In genomic region chr10:93751832-93752231, GRCh38 we compare ENCODE assay signal across 9 cellular contexts. TPM values are rescaled to one million over a fixed set of nuclear protein-coding genes. Genes with fewer than 3 reads are reported as not detected.
A peak's percentile ranks its signal among the peaks of the same experiment; 100 is the strongest.
DNase-seq lines count a peak whose midpoint lies in the region; ATAC-seq lines count a peak whose summit lies in the region.
"Had no signal": no experiment of that assay in that cellular context is flagged by ENCODE, and none has a peak within 500 bp of the region (broad histone marks: within the 10 kb centered on the region; RNA-seq: fewer than 3 reads in every experiment).

No MANE protein-coding gene starts in this region.

- no peaks in the 10 kb centered on the region for H3K36me3 ChIP-seq in stomach smooth muscle (ENCODE audit: control insufficient read depth in 2 of 2, insufficient read depth in 2 of 2, low read length in 2 of 2)

- H3K4me1 ChIP-seq in stomach smooth muscle (ENCODE audit: control insufficient read depth, insufficient read depth, low read length) = peaks cover 21% of the 10 kb centered on the region

- H3K27ac ChIP-seq in stomach smooth muscle (ENCODE audit: low read length) = no peak overlapping the region
- H3K27ac ChIP-seq: VCaP had no signal

- peak overlapping the region in 1 of 2 donors; percentile 51 for H3K9ac ChIP-seq in stomach smooth muscle (ENCODE audit: low read length in 2 of 2)

- H3K27me3 ChIP-seq in stomach smooth muscle (ENCODE audit: control insufficient read depth in 1 of 2, insufficient read depth in 2 of 2, low read length in 2 of 2) = no peaks in the 10 kb centered on the region

- no peaks in the 10 kb centered on the region for H3K9me3 ChIP-seq in stomach smooth muscle (ENCODE audit: control insufficient read depth in 2 of 2, low read length in 2 of 2)

- ATAC-seq in left cardiac atrium (peak; percentile 38 to 67), HG02852 (IDR thresholded peaks at IDR 0.05; ENCODE audit: unreplicated experiment) (no peak)

- intact Hi-C loops in left cardiac atrium (cut with DNase I) = no loop called here

- peak overlapping the region; percentile 57 to 71 for H3K4me3 ChIP-seq in stomach smooth muscle (ENCODE audit: low read length in 2 of 2)

- peak; percentile 15 for DNase-seq in activated CD4-positive, alpha-beta T cell treated with anti-CD3 and anti-CD28 coated beads for 48 hours
- no peak for DNase-seq in activated CD4-positive, alpha-beta T cell treated with anti-CD3 and anti-CD28 coated beads, Interleukin-2, amount 50 U/mL, for 4 hours
- DNase-seq in T follicular helper cell (ENCODE audit: low read depth) (peak; percentile 2), left cardiac atrium (no peak), NCI-H69 (lab: John Stamatoyannopoulos, UW) (no peak), islet precursor cell (no peak)

RNA-seq across cellular contexts. Expression of gene LGI1, which starts 5.9 kb away (rescaled TPM):
- total RNA-seq in left cardiac atrium = under 1 TPM in 1 of 2 donors, not detected in 1; 0.27 TPM

RNA-seq across cellular contexts. Expression of gene FRA10AC1, which starts 49.4 kb away (rescaled TPM):
- 10 to 100 TPM; 14.8 to 16.5 TPM for total RNA-seq in left cardiac atrium

Comparison
In these comparisons a context has a peak if more than half of its experiments do, and no peak if none do; other contexts are left out.
1. DNase-seq: peak in activated CD4-positive, alpha-beta T cell treated with anti-CD3 and anti-CD28 coated beads for 48 hours (single experiment) and T follicular helper cell (single experiment); none in activated CD4-positive, alpha-beta T cell treated with anti-CD3 and anti-CD28 coated beads, Interleukin-2, amount 50 U/mL, for 4 hours (0 of 2), left cardiac atrium (single experiment), NCI-H69 (single experiment) and islet precursor cell (single experiment).